In the genomic region with DNA sequence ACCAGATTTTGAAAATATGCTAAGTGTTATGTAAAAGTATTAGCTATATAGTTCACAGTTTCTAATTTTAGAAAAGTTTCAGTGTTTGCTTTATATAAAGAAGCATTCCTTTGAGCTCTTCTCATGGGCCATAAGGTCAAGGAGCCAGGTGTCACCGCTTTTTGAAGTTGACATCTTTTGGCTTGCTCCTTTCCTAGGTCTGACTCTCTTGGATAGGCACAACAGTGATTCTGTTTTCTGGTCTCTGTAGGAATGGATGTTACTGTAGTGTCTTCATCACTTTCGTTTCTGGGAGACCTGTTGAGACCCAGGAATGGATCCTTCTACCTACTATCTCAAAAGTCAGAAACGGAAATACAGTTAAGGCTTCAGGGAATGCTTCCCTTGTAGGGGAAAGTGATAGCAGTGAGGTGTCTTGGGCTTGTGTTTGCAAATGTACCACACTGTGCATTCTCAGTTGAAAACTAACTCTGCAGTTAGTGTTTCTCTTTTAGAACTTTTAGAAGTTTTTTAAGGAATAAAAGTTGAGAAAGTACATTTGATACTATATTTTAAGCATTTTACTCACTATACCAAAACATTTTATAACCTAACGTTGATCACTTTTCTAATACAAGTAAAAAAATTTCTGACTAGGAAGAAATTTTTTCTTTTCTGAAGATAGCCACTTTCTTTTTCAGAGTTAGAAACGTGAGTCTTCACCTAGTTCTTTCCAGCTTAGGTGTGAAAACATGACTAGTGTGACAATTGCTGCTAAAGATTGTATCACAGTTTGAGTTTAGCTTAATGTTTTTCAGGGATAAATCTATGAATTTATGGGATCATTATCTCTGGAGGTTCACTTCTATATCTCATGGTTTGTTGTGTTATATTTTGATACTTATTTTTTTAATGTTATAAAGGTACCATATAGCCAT, we compare ENCODE assay signal across 32 cellular contexts. TPM values are rescaled to one million over a fixed set of nuclear protein-coding genes. Genes with fewer than 3 reads are reported as not detected.
A peak's percentile ranks its signal among the peaks of the same experiment; 100 is the strongest.
DNase-seq lines count a peak whose midpoint lies in the region; ATAC-seq and TF ChIP-seq lines count a peak whose summit lies in the region.
"Had no signal": no experiment of that assay in that cellular context is flagged by ENCODE, and none has a peak within 500 bp of the region (broad histone marks: within the 10 kb centered on the region; RNA-seq: fewer than 3 reads in every experiment).

No MANE protein-coding gene starts in this region.

- POLR2A ChIA-PET in A673 (lab: Charles Lee; ENCODE audit: low non-redundant PET) (no interaction called here), HEK293T (lab: Yijun Ruan, JAX) (no interaction called here)

- DNase-seq in natural killer cell (no peak), choroid plexus epithelial cell (ENCODE audit: low read depth) (peak; percentile 11), NCI-H82 treated with DMSO at 0.1 percent for 48 hours (lab: John Stamatoyannopoulos, UW; ENCODE audit: unreplicated experiment) (no peak), NCI-H1694 treated with DMSO at 0.1 percent for 48 hours (lab: John Stamatoyannopoulos, UW) (no peak), A673 (ENCODE audit: low spot score) (no peak), HEK293T (ENCODE audit: extremely low spot score) (no peak)
- no peak for DNase-seq in natural killer cell treated with Interleukin-12 subunit alpha and Interleukin-12 subunit beta and Interleukin-15 and Interleukin-18, amount 100 ng/mL, for 72 hours (ENCODE audit: low spot score)
- DNase-seq: activated CD4-positive, alpha-beta T cell treated with anti-CD3 and anti-CD28 coated beads, Interleukin-2, amount 10 ng/mL, durations not matched to agents 7 days and 5 days; activated CD8-positive, alpha-beta memory T cell treated with anti-CD3 and anti-CD28 coated beads, Interleukin-2, amount 10 ng/mL, durations not matched to agents 7 days and 5 days; activated naive CD4-positive, alpha-beta T cell; activated T-cell treated with anti-CD3 and anti-CD28 coated beads, Interleukin-2, amount 50 U/mL, for 48 hours; cerebellar nuclear complex; glutamatergic neuron; H7; Kasumi-1; kidney; MV-4-11; naive thymus-derived CD8-positive, alpha-beta T cell; NCI-H146; NCI-H510A; NK-92 treated with Interleukin-12 subunit alpha and Interleukin-12 subunit beta, amount 100 ng/mL, for 24 hours; ovary; PC-9; retina; SHP77 treated with DMSO at 0.1 percent for 48 hours; stimulated activated CD4-positive, alpha-beta T cell treated with anti-CD3 and anti-CD28 coated beads, Interleukin-2, amount 100 ng/mL, for 24 hours; SW 1271; T1000 had no signal

- intact Hi-C loops in natural killer cell (cut with micrococcal nuclease) (no loop called here), A673 (cut with micrococcal nuclease; ENCODE audit: unreplicated experiment) (no loop called here)

- H3K36me3 Mint-ChIP-seq in natural killer cell = no peaks in the 10 kb centered on the region
- peaks cover 5% of the 10 kb centered on the region for H3K36me3 Mint-ChIP-seq in natural killer cell treated with Interleukin-12 subunit alpha and Interleukin-12 subunit beta and Interleukin-15 and Interleukin-18, amount 100 ng/mL, for 72 hours

- H3K4me1 ChIP-seq in A673 (ENCODE audit: insufficient read depth, low read length, poor library complexity, severe bottlenecking) = peaks cover 31% of the 10 kb centered on the region
- H3K4me1 ChIP-seq: tibial nerve had no signal

- TF ChIP-seq CTCF in natural killer cell (IDR thresholded peaks at IDR 0.05) (no peak), choroid plexus epithelial cell (conservative IDR thresholded peaks at IDR 0.05; ENCODE audit: low read depth, low read length) (no peak), A673 (conservative IDR thresholded peaks at IDR 0.05; ENCODE audit: low read depth, low read length) (no peak)

- H3K9me3 ChIP-seq in A673 (ENCODE audit: low read depth, low read length, poor library complexity, severe bottlenecking) = no peaks in the 10 kb centered on the region
- H3K9me3 ChIP-seq: ovary, tibial nerve had no signal

- H3K4me3 ChIP-seq in choroid plexus epithelial cell (ENCODE audit: low read depth, low read length) = no peak overlapping the region
- no peak overlapping the region for H3K4me3 ChIP-seq in A673 (ENCODE audit: low read depth, low read length, poor library complexity, severe bottlenecking)
- H3K4me3 ChIP-seq: ovary, PC-9, smooth muscle cell, tibial nerve had no signal

- H3K27ac ChIP-seq in A673 (ENCODE audit: low read depth, low read length, poor library complexity, severe bottlenecking) = no peak overlapping the region
- H3K27ac ChIP-seq: ovary, PC-9, tibial nerve had no signal

- no peaks in the 10 kb centered on the region for H3K9me3 Mint-ChIP-seq in natural killer cell
- H3K9me3 Mint-ChIP-seq in natural killer cell treated with Interleukin-12 subunit alpha and Interleukin-12 subunit beta and Interleukin-15 and Interleukin-18, amount 100 ng/mL, for 72 hours = no peaks in the 10 kb centered on the region
- H3K9me3 Mint-ChIP-seq: naive thymus-derived CD8-positive, alpha-beta T cell had no signal

- H3K27me3 Mint-ChIP-seq in natural killer cell (ENCODE audit: low read depth in 2 of 2) = no peaks in the 10 kb centered on the region
- no peaks in the 10 kb centered on the region for H3K27me3 Mint-ChIP-seq in natural killer cell treated with Interleukin-12 subunit alpha and Interleukin-12 subunit beta and Interleukin-15 and Interleukin-18, amount 100 ng/mL, for 72 hours
- H3K27me3 Mint-ChIP-seq: activated CD4-positive, alpha-beta T cell treated with anti-CD3 and anti-CD28 coated beads, Interleukin-2, amount 10 ng/mL, durations not matched to agents 7 days and 5 days; activated CD8-positive, alpha-beta memory T cell treated with anti-CD3 and anti-CD28 coated beads, Interleukin-2, amount 10 ng/mL, durations not matched to agents 7 days and 5 days; B cell; naive thymus-derived CD8-positive, alpha-beta T cell had no signal

- peaks cover 45 to 55% of the 10 kb centered on the region in 2 donors for H3K4me1 Mint-ChIP-seq in natural killer cell
- H3K4me1 Mint-ChIP-seq in natural killer cell treated with Interleukin-12 subunit alpha and Interleukin-12 subunit beta and Interleukin-15 and Interleukin-18, amount 100 ng/mL, for 72 hours (ENCODE audit: low read depth in 2 of 2) = peaks cover 26 to 50% of the 10 kb centered on the region in 2 donors

- no peaks in the 10 kb centered on the region for H3K36me3 ChIP-seq in A673 (ENCODE audit: insufficient read depth, low read length, poor library complexity, severe bottlenecking)
- H3K36me3 ChIP-seq: ovary, tibial nerve had no signal

- BruUV-seq in A673 (replicated peaks; lab: Mats Ljungman, UMichigan) = no TSS peak

- no peaks in the 10 kb centered on the region for H3K27me3 ChIP-seq in A673 (replicated peaks; ENCODE audit: insufficient read depth, low read depth, low read length, poor library complexity)
- H3K27me3 ChIP-seq: ovary, tibial nerve had no signal

- H3K27ac Mint-ChIP-seq in natural killer cell = peak overlapping the region; percentile 48 to 64
- no peak overlapping the region for H3K27ac Mint-ChIP-seq in natural killer cell treated with Interleukin-12 subunit alpha and Interleukin-12 subunit beta and Interleukin-15 and Interleukin-18, amount 100 ng/mL, for 72 hours
- H3K27ac Mint-ChIP-seq: activated CD4-positive, alpha-beta T cell treated with anti-CD3 and anti-CD28 coated beads, Interleukin-2, amount 10 ng/mL, durations not matched to agents 7 days and 5 days; activated CD8-positive, alpha-beta memory T cell treated with anti-CD3 and anti-CD28 coated beads, Interleukin-2, amount 10 ng/mL, durations not matched to agents 7 days and 5 days; B cell; naive thymus-derived CD8-positive, alpha-beta T cell had no signal

- peak overlapping the region; percentile 28 for H3K4me3 Mint-ChIP-seq in natural killer cell
- no peak overlapping the region for H3K4me3 Mint-ChIP-seq in natural killer cell treated with Interleukin-12 subunit alpha and Interleukin-12 subunit beta and Interleukin-15 and Interleukin-18, amount 100 ng/mL, for 72 hours
- H3K4me3 Mint-ChIP-seq: activated CD4-positive, alpha-beta T cell treated with anti-CD3 and anti-CD28 coated beads, Interleukin-2, amount 10 ng/mL, durations not matched to agents 7 days and 5 days; activated CD8-positive, alpha-beta memory T cell treated with anti-CD3 and anti-CD28 coated beads, Interleukin-2, amount 10 ng/mL, durations not matched to agents 7 days and 5 days; B cell; naive thymus-derived CD8-positive, alpha-beta T cell had no signal

- ATAC-seq in natural killer cell (peak; percentile 66 to 79 (median 67)), HG02610 (IDR thresholded peaks at IDR 0.05; ENCODE audit: unreplicated experiment) (peak; percentile 52)
- ATAC-seq in natural killer cell treated with Interleukin-12 subunit alpha and Interleukin-12 subunit beta and Interleukin-15 and Interleukin-18, amount 100 ng/mL, for 72 hours = no peak
- ATAC-seq: activated CD8-positive, alpha-beta memory T cell treated with anti-CD3 and anti-CD28 coated beads, Interleukin-2, amount 10 ng/mL, durations not matched to agents 7 days and 5 days; naive thymus-derived CD8-positive, alpha-beta T cell had no signal

- CTCF ChIA-PET in A673 (lab: Charles Lee) (interaction anchor here (0.6 kb wide), 1 partner anchor 11 kb away, joined by 3 read pairs; no protein-coding TSS in a partner anchor), HEK293T (lab: Yijun Ruan, JAX) (no interaction called here)

TF ChIP-seq in HEK293T, 16 proteins besides CTCF, POLR2A, EP300 and RAD21 (continues in another document):
- no peak for TF ChIP-seq TARDBP (IDR thresholded peaks at IDR 0.05)
- TF ChIP-seq FOXM1 (IDR thresholded peaks at IDR 0.05; ENCODE audit: borderline replicate concordance) = no peak
- no peak for TF ChIP-seq BHLHE40 (IDR thresholded peaks at IDR 0.05; ENCODE audit: borderline replicate concordance)
- TF ChIP-seq L3MBTL2 (conservative IDR thresholded peaks at IDR 0.05) = no peak
- TF ChIP-seq HDGF (IDR thresholded peaks at IDR 0.05; ENCODE audit: borderline replicate concordance) = no peak
- TF ChIP-seq ELF4 (IDR thresholded peaks at IDR 0.05) = no peak
- no peak for TF ChIP-seq CTBP1 (IDR thresholded peaks at IDR 0.05; ENCODE audit: borderline replicate concordance)
- no peak for TF ChIP-seq SP1 (IDR thresholded peaks at IDR 0.05)
- TF ChIP-seq, protein P1, sequence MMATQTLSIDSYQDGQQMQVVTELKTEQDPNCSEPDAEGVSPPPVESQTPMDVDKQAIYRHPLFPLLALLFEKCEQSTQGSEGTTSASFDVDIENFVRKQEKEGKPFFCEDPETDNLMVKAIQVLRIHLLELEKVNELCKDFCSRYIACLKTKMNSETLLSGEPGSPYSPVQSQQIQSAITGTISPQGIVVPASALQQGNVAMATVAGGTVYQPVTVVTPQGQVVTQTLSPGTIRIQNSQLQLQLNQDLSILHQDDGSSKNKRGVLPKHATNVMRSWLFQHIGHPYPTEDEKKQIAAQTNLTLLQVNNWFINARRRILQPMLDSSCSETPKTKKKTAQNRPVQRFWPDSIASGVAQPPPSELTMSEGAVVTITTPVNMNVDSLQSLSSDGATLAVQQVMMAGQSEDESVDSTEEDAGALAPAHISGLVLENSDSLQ (IDR thresholded peaks at IDR 0.05) = no peak
- no peak for TF ChIP-seq ARNT (IDR thresholded peaks at IDR 0.05)
- TF ChIP-seq LEF1 (IDR thresholded peaks at IDR 0.05; ENCODE audit: borderline replicate concordance) = no peak

RNA-seq across cellular contexts. Expression of a gene that starts 20.8 kb away (rescaled TPM):
- total RNA-seq in natural killer cell (10 to 100 TPM; 34.4 to 40.6 (median 37.3) TPM), A673 (2021) (119 and 124 TPM in 2 replicates)
- 10 to 100 TPM; 39.9 to 79.3 TPM for total RNA-seq in natural killer cell treated with Interleukin-12 subunit alpha and Interleukin-12 subunit beta and Interleukin-15 and Interleukin-18, amount 100 ng/mL, for 72 hours

Comparison
In these comparisons a context has a peak if more than half of its experiments do, and no peak if none do; other contexts are left out.
1. ATAC-seq: peak in natural killer cell (3 of 3) and HG02610 (single experiment); none in natural killer cell treated with Interleukin-12 subunit alpha and Interleukin-12 subunit beta and Interleukin-15 and Interleukin-18, amount 100 ng/mL, for 72 hours (0 of 2).
2. H3K27ac Mint-ChIP-seq: peak in natural killer cell (2 of 2); none in natural killer cell treated with Interleukin-12 subunit alpha and Interleukin-12 subunit beta and Interleukin-15 and Interleukin-18, amount 100 ng/mL, for 72 hours (0 of 2).